In genomic region chr12:110281549-110282342, GRCh38 we compare ENCODE assay signal across 1 cellular context.
TF ChIP-seq lines count a peak whose summit lies in the region.

No MANE protein-coding gene starts in this region.

TF ChIP-seq in HepG2, 621 proteins besides CTCF, POLR2A, EP300 and RAD21 (continued from another document and continues in another):
- TF ChIP-seq GABPA (IDR thresholded peaks at IDR 0.05; ENCODE audit: low read depth, low read length) (no peak), GABPA (CRISPR knock-in tag; IDR thresholded peaks at IDR 0.05; ENCODE audit: low read depth) (no peak), ISL2 (CRISPR knock-in tag; IDR thresholded peaks at IDR 0.05) (no peak), PPARG (CRISPR knock-in tag; conservative IDR thresholded peaks at IDR 0.05) (no peak), DMTF1 (CRISPR knock-in tag; IDR thresholded peaks at IDR 0.05) (no peak), ZNF781 (CRISPR knock-in tag; IDR thresholded peaks at IDR 0.05; ENCODE audit: borderline replicate concordance, not compliant biosample characterization) (no peak), GRHL1 (CRISPR knock-in tag; conservative IDR thresholded peaks at IDR 0.05) (no peak), HNF1A (IDR thresholded peaks at IDR 0.05; ENCODE audit: low read depth) (no peak), HNF1A (CRISPR knock-in tag; IDR thresholded peaks at IDR 0.05; ENCODE audit: borderline replicate concordance) (0 out of 2 replicates have a peak, but pooled peaks have one; percentile 48), ZNF234 (CRISPR knock-in tag; conservative IDR thresholded peaks at IDR 0.05) (0 out of 2 replicates have a peak, but pooled peaks have one; percentile 25), IRF1 (CRISPR knock-in tag; IDR thresholded peaks at IDR 0.05; ENCODE audit: low read depth) (0 out of 2 replicates have a peak, but pooled peaks have one; percentile 52), SETDB1 (CRISPR knock-in tag; IDR thresholded peaks at IDR 0.05; ENCODE audit: borderline replicate concordance) (no peak), TMF1 (CRISPR knock-in tag; IDR thresholded peaks at IDR 0.05; ENCODE audit: low read depth) (no peak; the same call in 1 of the 2 replicates), TBX2 (CRISPR knock-in tag; IDR thresholded peaks at IDR 0.05; ENCODE audit: borderline replicate concordance) (peak; percentile 40; the same call in 1 of the 2 replicates), ZNF710 (CRISPR knock-in tag; IDR thresholded peaks at IDR 0.05; ENCODE audit: borderline replicate concordance) (no peak), TIGD3 (CRISPR knock-in tag; IDR thresholded peaks at IDR 0.05; ENCODE audit: borderline replicate concordance) (no peak), ZNF224 (CRISPR knock-in tag; IDR thresholded peaks at IDR 0.05) (no peak), TCF12 (IDR thresholded peaks at IDR 0.05) (no peak), TCF12 (CRISPR knock-in tag; IDR thresholded peaks at IDR 0.05) (no peak; the same call in 1 of the 2 replicates), ZNF609 (CRISPR knock-in tag; IDR thresholded peaks at IDR 0.05; ENCODE audit: borderline replicate concordance) (no peak), THRA (CRISPR knock-in tag; IDR thresholded peaks at IDR 0.05; ENCODE audit: borderline replicate concordance) (no peak), FOXA3 (CRISPR knock-in tag; IDR thresholded peaks at IDR 0.05) (no peak), TFE3 (CRISPR knock-in tag; IDR thresholded peaks at IDR 0.05) (no peak), PHF20 (CRISPR knock-in tag; IDR thresholded peaks at IDR 0.05) (peak; percentile 55; the same call in 1 of the 2 replicates), ZBTB42 (CRISPR knock-in tag; IDR thresholded peaks at IDR 0.05) (no peak; the same call in 1 of the 2 replicates), ZNF282 (IDR thresholded peaks at IDR 0.05; ENCODE audit: partially characterized antibody) (no peak), HOMEZ (CRISPR knock-in tag; IDR thresholded peaks at IDR 0.05; ENCODE audit: low read depth) (no peak), FOXO1 (CRISPR knock-in tag; IDR thresholded peaks at IDR 0.05) (no peak), ZNF451 (CRISPR knock-in tag; IDR thresholded peaks at IDR 0.05) (no peak; the same call in 1 of the 2 replicates), LCORL (IDR thresholded peaks at IDR 0.05) (no peak), LCORL (CRISPR knock-in tag; IDR thresholded peaks at IDR 0.05) (peak; percentile 57; the same call in 1 of the 2 replicates), NR3C1 (CRISPR knock-in tag; IDR thresholded peaks at IDR 0.05) (no peak), KDM5A (IDR thresholded peaks at IDR 0.05; ENCODE audit: borderline replicate concordance, low read length) (no peak), ZNF768 (CRISPR knock-in tag; IDR thresholded peaks at IDR 0.05) (peak; percentile 49; the same call in 1 of the 2 replicates), TBL1XR1 (IDR thresholded peaks at IDR 0.05; ENCODE audit: borderline replicate concordance, low read length, partially characterized antibody) (no peak), ZNF530 (CRISPR knock-in tag; IDR thresholded peaks at IDR 0.05; ENCODE audit: low read depth) (no peak)
